In the genomic region with DNA sequence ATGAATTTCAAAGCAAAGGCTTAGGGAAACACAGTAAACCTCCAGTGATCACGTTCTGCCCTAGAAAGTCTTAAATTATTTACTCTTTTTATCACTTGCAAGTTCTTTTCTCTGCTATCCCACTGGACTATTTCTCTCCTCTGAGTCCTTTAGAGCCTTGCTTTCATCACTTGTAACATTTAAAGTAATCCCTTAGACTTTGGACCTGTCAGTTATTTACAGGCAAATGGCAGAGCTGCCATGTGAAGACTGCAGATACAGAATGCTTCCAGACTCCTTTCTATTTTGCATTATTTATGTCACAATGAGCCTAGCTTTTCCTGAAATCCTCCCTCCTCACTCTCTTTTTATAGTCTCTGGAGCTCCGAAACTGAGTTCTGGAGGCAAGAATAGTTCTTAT, we compare ENCODE assay signal across 14 cellular contexts.
A peak's percentile ranks its signal among the peaks of the same experiment; 100 is the strongest.
DNase-seq lines count a peak whose midpoint lies in the region; ATAC-seq and TF ChIP-seq lines count a peak whose summit lies in the region.
"Had no signal": no experiment of that assay in that cellular context is flagged by ENCODE, and none has a peak within 500 bp of the region (broad histone marks: within the 10 kb centered on the region; RNA-seq: fewer than 3 reads in every experiment).

No MANE protein-coding gene starts in this region.

- H3K36me3 ChIP-seq in ascending aorta, result no peaks in the 10 kb centered on the region
- no peaks in the 10 kb centered on the region for H3K36me3 ChIP-seq in thoracic aorta
- H3K36me3 ChIP-seq: BLaER1 treated with 17β-estradiol and CSF1 and Interleukin-3, amounts not matched to agents 10 nM and 100 nM; HAP-1 had no signal

- H3K4me1 ChIP-seq in ascending aorta (peaks cover 9% of the 10 kb centered on the region in 2 donors), thoracic aorta (ENCODE audit: control insufficient read depth in 1 of 2, low read depth in 2 of 2) (peaks cover 16 to 45% of the 10 kb centered on the region in 2 donors)
- H3K4me1 ChIP-seq: BLaER1 treated with 17β-estradiol and CSF1 and Interleukin-3, amounts not matched to agents 10 nM and 100 nM; HAP-1 had no signal

- TF ChIP-seq CTCF in ascending aorta (IDR thresholded peaks at IDR 0.05) (no peak), fibroblast of the aortic adventitia (IDR thresholded peaks at IDR 0.05; ENCODE audit: insufficient read depth, low read length) (no peak), thoracic aorta (IDR thresholded peaks at IDR 0.05) (no peak)

- H3K9me3 ChIP-seq in ascending aorta (no peaks in the 10 kb centered on the region), thoracic aorta (no peaks in the 10 kb centered on the region)
- H3K9me3 ChIP-seq: HAP-1 had no signal

- H3K27ac ChIP-seq in ascending aorta (peak overlapping the region; percentile 27 to 40), thoracic aorta (peak overlapping the region in 1 of 2 donors; percentile 48)
- H3K27ac ChIP-seq: BLaER1 treated with 17β-estradiol and CSF1 and Interleukin-3, amounts not matched to agents 10 nM and 100 nM had no signal

- ATAC-seq in left colon, result peak; percentile 67
- no peak for ATAC-seq in thoracic aorta (ENCODE audit: insufficient number of reproducible peaks, low FRiP score, low read depth)
- ATAC-seq: CD8-positive, alpha-beta T cell; GM12878 had no signal

- intact Hi-C loops in ascending aorta (cut with DNase I) (loop anchor here (5.0 kb wide), 1 partner anchor 74 kb away; no protein-coding TSS in a partner anchor), left colon (cut with DNase I, micrococcal nuclease) (no loop called here)

- peak overlapping the region in 1 of 2 donors; percentile 12 for H3K4me3 ChIP-seq in ascending aorta
- H3K4me3 ChIP-seq in fibroblast of the aortic adventitia (ENCODE audit: low read depth, low read length), result no peak overlapping the region
- H3K4me3 ChIP-seq in thoracic aorta, result peak overlapping the region; percentile 6
- H3K4me3 ChIP-seq: BLaER1 treated with 17β-estradiol and CSF1 and Interleukin-3, amounts not matched to agents 10 nM and 100 nM; GM12878; HAP-1 had no signal

- DNase-seq in ascending aorta (ENCODE audit: low spot score in 2 of 2) (no peak), fibroblast of the aortic adventitia (ENCODE audit: low read depth) (peak; percentile 5), left colon (no peak), thoracic aorta (ENCODE audit: low spot score) (no peak), NCI-H2196 treated with DMSO at 0.1 percent for 48 hours (lab: John Stamatoyannopoulos, UW; ENCODE audit: unreplicated experiment) (no peak), cerebellar nuclear complex (lab: John Stamatoyannopoulos, UW) (no peak)
- DNase-seq in activated CD4-positive, CD25-positive, alpha-beta regulatory T cell treated with anti-CD3 and anti-CD28 coated beads, Interleukin-2, amount 50 U/mL, for 72 hours, result no peak
- DNase-seq: Calu3; CD8-positive, alpha-beta T cell; DND-41; EL had no signal

- H3K27me3 ChIP-seq in ascending aorta, result no peaks in the 10 kb centered on the region
- H3K27me3 ChIP-seq in thoracic aorta (replicated peaks; ENCODE audit: insufficient read depth), result no peaks in the 10 kb centered on the region
